ENCODE assay signal across 1 cellular context in the genomic region with DNA sequence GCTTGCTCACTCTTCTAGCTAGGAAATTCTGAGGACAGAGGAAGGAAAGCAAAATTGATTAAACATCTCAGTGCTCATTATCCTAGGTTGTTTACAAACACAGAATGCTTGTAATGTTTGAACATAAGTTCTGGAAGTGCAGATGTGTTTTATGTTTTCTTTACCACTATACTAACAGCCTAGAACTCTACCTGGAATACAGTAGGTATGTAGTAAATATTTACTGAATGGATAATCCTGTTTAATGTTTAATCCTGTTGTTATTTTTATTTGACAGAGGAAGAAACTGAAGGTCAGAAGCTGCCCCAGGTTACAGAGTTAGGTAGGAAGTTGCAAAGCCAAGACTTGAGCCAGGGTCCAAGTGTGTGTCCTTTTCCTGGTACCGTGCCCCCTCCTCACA.
TF ChIP-seq lines count a peak whose summit lies in the region.

No MANE protein-coding gene starts in this region.

TF ChIP-seq in HepG2, 621 proteins besides CTCF, POLR2A, EP300 and RAD21 (continued from another document and continues in another):
- TF ChIP-seq, protein P1, sequence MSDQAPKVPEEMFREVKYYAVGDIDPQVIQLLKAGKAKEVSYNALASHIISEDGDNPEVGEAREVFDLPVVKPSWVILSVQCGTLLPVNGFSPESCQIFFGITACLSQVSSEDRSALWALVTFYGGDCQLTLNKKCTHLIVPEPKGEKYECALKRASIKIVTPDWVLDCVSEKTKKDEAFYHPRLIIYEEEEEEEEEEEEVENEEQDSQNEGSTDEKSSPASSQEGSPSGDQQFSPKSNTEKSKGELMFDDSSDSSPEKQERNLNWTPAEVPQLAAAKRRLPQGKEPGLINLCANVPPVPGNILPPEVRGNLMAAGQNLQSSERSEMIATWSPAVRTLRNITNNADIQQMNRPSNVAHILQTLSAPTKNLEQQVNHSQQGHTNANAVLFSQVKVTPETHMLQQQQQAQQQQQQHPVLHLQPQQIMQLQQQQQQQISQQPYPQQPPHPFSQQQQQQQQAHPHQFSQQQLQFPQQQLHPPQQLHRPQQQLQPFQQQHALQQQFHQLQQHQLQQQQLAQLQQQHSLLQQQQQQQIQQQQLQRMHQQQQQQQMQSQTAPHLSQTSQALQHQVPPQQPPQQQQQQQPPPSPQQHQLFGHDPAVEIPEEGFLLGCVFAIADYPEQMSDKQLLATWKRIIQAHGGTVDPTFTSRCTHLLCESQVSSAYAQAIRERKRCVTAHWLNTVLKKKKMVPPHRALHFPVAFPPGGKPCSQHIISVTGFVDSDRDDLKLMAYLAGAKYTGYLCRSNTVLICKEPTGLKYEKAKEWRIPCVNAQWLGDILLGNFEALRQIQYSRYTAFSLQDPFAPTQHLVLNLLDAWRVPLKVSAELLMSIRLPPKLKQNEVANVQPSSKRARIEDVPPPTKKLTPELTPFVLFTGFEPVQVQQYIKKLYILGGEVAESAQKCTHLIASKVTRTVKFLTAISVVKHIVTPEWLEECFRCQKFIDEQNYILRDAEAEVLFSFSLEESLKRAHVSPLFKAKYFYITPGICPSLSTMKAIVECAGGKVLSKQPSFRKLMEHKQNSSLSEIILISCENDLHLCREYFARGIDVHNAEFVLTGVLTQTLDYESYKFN (CRISPR knock-in tag; conservative IDR thresholded peaks at IDR 0.05), result peak; percentile 42; the same call in 1 of the 2 replicates
- TF ChIP-seq, protein P2, sequence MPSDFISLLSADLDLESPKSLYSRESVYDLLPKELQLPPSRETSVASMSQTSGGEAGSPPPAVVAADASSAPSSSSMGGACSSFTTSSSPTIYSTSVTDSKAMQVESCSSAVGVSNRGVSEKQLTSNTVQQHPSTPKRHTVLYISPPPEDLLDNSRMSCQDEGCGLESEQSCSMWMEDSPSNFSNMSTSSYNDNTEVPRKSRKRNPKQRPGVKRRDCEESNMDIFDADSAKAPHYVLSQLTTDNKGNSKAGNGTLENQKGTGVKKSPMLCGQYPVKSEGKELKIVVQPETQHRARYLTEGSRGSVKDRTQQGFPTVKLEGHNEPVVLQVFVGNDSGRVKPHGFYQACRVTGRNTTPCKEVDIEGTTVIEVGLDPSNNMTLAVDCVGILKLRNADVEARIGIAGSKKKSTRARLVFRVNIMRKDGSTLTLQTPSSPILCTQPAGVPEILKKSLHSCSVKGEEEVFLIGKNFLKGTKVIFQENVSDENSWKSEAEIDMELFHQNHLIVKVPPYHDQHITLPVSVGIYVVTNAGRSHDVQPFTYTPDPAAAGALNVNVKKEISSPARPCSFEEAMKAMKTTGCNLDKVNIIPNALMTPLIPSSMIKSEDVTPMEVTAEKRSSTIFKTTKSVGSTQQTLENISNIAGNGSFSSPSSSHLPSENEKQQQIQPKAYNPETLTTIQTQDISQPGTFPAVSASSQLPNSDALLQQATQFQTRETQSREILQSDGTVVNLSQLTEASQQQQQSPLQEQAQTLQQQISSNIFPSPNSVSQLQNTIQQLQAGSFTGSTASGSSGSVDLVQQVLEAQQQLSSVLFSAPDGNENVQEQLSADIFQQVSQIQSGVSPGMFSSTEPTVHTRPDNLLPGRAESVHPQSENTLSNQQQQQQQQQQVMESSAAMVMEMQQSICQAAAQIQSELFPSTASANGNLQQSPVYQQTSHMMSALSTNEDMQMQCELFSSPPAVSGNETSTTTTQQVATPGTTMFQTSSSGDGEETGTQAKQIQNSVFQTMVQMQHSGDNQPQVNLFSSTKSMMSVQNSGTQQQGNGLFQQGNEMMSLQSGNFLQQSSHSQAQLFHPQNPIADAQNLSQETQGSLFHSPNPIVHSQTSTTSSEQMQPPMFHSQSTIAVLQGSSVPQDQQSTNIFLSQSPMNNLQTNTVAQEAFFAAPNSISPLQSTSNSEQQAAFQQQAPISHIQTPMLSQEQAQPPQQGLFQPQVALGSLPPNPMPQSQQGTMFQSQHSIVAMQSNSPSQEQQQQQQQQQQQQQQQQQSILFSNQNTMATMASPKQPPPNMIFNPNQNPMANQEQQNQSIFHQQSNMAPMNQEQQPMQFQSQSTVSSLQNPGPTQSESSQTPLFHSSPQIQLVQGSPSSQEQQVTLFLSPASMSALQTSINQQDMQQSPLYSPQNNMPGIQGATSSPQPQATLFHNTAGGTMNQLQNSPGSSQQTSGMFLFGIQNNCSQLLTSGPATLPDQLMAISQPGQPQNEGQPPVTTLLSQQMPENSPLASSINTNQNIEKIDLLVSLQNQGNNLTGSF (CRISPR knock-in tag; IDR thresholded peaks at IDR 0.05), result no peak
- TF ChIP-seq, protein P3, sequence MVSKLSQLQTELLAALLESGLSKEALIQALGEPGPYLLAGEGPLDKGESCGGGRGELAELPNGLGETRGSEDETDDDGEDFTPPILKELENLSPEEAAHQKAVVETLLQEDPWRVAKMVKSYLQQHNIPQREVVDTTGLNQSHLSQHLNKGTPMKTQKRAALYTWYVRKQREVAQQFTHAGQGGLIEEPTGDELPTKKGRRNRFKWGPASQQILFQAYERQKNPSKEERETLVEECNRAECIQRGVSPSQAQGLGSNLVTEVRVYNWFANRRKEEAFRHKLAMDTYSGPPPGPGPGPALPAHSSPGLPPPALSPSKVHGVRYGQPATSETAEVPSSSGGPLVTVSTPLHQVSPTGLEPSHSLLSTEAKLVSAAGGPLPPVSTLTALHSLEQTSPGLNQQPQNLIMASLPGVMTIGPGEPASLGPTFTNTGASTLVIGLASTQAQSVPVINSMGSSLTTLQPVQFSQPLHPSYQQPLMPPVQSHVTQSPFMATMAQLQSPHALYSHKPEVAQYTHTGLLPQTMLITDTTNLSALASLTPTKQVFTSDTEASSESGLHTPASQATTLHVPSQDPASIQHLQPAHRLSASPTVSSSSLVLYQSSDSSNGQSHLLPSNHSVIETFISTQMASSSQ (IDR thresholded peaks at IDR 0.05; ENCODE audit: low read depth), result peak; percentile 60
- TF ChIP-seq, protein P3 (CRISPR knock-in tag; IDR thresholded peaks at IDR 0.05; ENCODE audit: borderline replicate concordance), result no peak
- TF ChIP-seq RARA (CRISPR knock-in tag; IDR thresholded peaks at IDR 0.05) (peak; percentile 36; the same call in 1 of the 2 replicates), GATAD2A (CRISPR knock-in tag; IDR thresholded peaks at IDR 0.05) (peak; percentile 49; the same call in 1 of the 2 replicates), CENPT (CRISPR knock-in tag; IDR thresholded peaks at IDR 0.05; ENCODE audit: low read depth) (no peak), SP140L (CRISPR knock-in tag; IDR thresholded peaks at IDR 0.05; ENCODE audit: borderline replicate concordance) (no peak), ZIK1 (CRISPR knock-in tag; IDR thresholded peaks at IDR 0.05; ENCODE audit: borderline replicate concordance, low read depth) (no peak), MED1 (CRISPR knock-in tag; IDR thresholded peaks at IDR 0.05) (peak; percentile 46), NFYC (CRISPR knock-in tag; IDR thresholded peaks at IDR 0.05) (no peak), CAMTA2 (CRISPR knock-in tag; IDR thresholded peaks at IDR 0.05; ENCODE audit: borderline replicate concordance) (no peak), FOXA1 (IDR thresholded peaks at IDR 0.05) (0 out of 2 replicates have a peak, but pooled peaks have one; percentile 10), FOXA1 (CRISPR knock-in tag; IDR thresholded peaks at IDR 0.05) (no peak), ELF3 (CRISPR knock-in tag; IDR thresholded peaks at IDR 0.05) (peak; percentile 34; the same call in 1 of the 2 replicates), MXI1 (IDR thresholded peaks at IDR 0.05; ENCODE audit: borderline replicate concordance, low read depth, low read length) (0 out of 3 replicates have a peak, but pooled peaks have one; percentile 22), ZNF672 (CRISPR knock-in tag; IDR thresholded peaks at IDR 0.05) (no peak), ZNF264 (CRISPR knock-in tag; IDR thresholded peaks at IDR 0.05) (no peak), FOXA3 (CRISPR knock-in tag; IDR thresholded peaks at IDR 0.05) (peak; percentile 64), ZNF878 (CRISPR knock-in tag; IDR thresholded peaks at IDR 0.05) (peak; percentile 55; the same call in 1 of the 2 replicates), ADNP (CRISPR knock-in tag; IDR thresholded peaks at IDR 0.05) (no peak), TRIM24 (CRISPR knock-in tag; IDR thresholded peaks at IDR 0.05) (no peak), ZNF292 (CRISPR knock-in tag; IDR thresholded peaks at IDR 0.05; ENCODE audit: borderline replicate concordance, low read depth) (no peak), SOX13 (IDR thresholded peaks at IDR 0.05) (no peak), SOX13 (CRISPR knock-in tag; conservative IDR thresholded peaks at IDR 0.05 in 1 of 2, IDR thresholded peaks at IDR 0.05 in 1 of 2) (peak in 1 of 2 experiments; percentile 15; a peak in 1 of 4 replicates), ZNF614 (CRISPR knock-in tag; IDR thresholded peaks at IDR 0.05; ENCODE audit: borderline replicate concordance) (no peak), MIER3 (CRISPR knock-in tag; IDR thresholded peaks at IDR 0.05; ENCODE audit: borderline replicate concordance) (0 out of 2 replicates have a peak, but pooled peaks have one; percentile 31), SOX5 (CRISPR knock-in tag; IDR thresholded peaks at IDR 0.05; ENCODE audit: borderline replicate concordance) (peak; percentile 26; the same call in 1 of the 2 replicates)
- TF ChIP-seq, protein P4, sequence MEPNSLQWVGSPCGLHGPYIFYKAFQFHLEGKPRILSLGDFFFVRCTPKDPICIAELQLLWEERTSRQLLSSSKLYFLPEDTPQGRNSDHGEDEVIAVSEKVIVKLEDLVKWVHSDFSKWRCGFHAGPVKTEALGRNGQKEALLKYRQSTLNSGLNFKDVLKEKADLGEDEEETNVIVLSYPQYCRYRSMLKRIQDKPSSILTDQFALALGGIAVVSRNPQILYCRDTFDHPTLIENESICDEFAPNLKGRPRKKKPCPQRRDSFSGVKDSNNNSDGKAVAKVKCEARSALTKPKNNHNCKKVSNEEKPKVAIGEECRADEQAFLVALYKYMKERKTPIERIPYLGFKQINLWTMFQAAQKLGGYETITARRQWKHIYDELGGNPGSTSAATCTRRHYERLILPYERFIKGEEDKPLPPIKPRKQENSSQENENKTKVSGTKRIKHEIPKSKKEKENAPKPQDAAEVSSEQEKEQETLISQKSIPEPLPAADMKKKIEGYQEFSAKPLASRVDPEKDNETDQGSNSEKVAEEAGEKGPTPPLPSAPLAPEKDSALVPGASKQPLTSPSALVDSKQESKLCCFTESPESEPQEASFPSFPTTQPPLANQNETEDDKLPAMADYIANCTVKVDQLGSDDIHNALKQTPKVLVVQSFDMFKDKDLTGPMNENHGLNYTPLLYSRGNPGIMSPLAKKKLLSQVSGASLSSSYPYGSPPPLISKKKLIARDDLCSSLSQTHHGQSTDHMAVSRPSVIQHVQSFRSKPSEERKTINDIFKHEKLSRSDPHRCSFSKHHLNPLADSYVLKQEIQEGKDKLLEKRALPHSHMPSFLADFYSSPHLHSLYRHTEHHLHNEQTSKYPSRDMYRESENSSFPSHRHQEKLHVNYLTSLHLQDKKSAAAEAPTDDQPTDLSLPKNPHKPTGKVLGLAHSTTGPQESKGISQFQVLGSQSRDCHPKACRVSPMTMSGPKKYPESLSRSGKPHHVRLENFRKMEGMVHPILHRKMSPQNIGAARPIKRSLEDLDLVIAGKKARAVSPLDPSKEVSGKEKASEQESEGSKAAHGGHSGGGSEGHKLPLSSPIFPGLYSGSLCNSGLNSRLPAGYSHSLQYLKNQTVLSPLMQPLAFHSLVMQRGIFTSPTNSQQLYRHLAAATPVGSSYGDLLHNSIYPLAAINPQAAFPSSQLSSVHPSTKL (CRISPR knock-in tag; IDR thresholded peaks at IDR 0.05), result 0 out of 2 replicates have a peak, but pooled peaks have one; percentile 29
- TF ChIP-seq, protein P5, sequence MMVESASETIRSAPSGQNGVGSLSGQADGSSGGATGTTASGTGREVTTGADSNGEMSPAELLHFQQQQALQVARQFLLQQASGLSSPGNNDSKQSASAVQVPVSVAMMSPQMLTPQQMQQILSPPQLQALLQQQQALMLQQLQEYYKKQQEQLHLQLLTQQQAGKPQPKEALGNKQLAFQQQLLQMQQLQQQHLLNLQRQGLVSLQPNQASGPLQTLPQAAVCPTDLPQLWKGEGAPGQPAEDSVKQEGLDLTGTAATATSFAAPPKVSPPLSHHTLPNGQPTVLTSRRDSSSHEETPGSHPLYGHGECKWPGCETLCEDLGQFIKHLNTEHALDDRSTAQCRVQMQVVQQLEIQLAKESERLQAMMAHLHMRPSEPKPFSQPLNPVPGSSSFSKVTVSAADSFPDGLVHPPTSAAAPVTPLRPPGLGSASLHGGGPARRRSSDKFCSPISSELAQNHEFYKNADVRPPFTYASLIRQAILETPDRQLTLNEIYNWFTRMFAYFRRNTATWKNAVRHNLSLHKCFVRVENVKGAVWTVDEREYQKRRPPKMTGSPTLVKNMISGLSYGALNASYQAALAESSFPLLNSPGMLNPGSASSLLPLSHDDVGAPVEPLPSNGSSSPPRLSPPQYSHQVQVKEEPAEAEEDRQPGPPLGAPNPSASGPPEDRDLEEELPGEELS (CRISPR knock-in tag; IDR thresholded peaks at IDR 0.05), result peak; percentile 40; the same call in 1 of the 2 replicates
- TF ChIP-seq, protein P6, sequence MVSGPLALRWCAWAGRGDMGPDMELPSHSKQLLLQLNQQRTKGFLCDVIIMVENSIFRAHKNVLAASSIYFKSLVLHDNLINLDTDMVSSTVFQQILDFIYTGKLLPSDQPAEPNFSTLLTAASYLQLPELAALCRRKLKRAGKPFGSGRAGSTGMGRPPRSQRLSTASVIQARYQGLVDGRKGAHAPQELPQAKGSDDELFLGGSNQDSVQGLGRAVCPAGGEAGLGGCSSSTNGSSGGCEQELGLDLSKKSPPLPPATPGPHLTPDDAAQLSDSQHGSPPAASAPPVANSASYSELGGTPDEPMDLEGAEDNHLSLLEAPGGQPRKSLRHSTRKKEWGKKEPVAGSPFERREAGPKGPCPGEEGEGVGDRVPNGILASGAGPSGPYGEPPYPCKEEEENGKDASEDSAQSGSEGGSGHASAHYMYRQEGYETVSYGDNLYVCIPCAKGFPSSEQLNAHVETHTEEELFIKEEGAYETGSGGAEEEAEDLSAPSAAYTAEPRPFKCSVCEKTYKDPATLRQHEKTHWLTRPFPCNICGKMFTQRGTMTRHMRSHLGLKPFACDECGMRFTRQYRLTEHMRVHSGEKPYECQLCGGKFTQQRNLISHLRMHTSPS (CRISPR knock-in tag; IDR thresholded peaks at IDR 0.05; ENCODE audit: low read depth), result no peak
- TF ChIP-seq, protein P7, sequence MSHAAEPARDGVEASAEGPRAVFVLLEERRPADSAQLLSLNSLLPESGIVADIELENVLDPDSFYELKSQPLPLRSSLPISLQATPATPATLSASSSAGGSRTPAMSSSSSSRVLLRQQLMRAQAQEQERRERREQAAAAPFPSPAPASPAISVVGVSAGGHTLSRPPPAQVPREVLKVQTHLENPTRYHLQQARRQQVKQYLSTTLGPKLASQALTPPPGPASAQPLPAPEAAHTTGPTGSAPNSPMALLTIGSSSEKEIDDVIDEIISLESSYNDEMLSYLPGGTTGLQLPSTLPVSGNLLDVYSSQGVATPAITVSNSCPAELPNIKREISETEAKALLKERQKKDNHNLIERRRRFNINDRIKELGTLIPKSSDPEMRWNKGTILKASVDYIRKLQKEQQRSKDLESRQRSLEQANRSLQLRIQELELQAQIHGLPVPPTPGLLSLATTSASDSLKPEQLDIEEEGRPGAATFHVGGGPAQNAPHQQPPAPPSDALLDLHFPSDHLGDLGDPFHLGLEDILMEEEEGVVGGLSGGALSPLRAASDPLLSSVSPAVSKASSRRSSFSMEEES (CRISPR knock-in tag; IDR thresholded peaks at IDR 0.05), result no peak
